ENCODE assay signal across 8 cellular contexts in genomic region chr1:91884459-91885290, GRCh38. TPM values are rescaled to one million over a fixed set of nuclear protein-coding genes. Genes with fewer than 3 reads are reported as not detected.
DNase-seq lines count a peak whose midpoint lies in the region; ATAC-seq and TF ChIP-seq lines count a peak whose summit lies in the region.

No MANE protein-coding gene starts in this region.

- peak overlapping the region; percentile 65 for H3K27ac ChIP-seq in CD4-positive, alpha-beta memory T cell (ENCODE audit: low read depth, low read length)
- peak overlapping the region; percentile 90 to 98 (median 94) for H3K27ac ChIP-seq in esophagus squamous epithelium

- H3K4me1 Mint-ChIP-seq in CD4-positive, alpha-beta memory T cell = peaks cover 30 to 53% (median 41%) of the 10 kb centered on the region in 4 donors
- H3K4me1 Mint-ChIP-seq in nephron progenitor cell = peaks cover 25% of the 10 kb centered on the region

- H3K9me3 ChIP-seq in CD4-positive, alpha-beta memory T cell (ENCODE audit: control insufficient read depth in 1 of 2, low read length in 2 of 2) = no peaks in the 10 kb centered on the region
- H3K9me3 ChIP-seq in Loucy (ENCODE audit: insufficient read depth, low read depth, low read length) = no peaks in the 10 kb centered on the region
- H3K9me3 ChIP-seq in esophagus squamous epithelium = no peaks in the 10 kb centered on the region

- TF ChIP-seq POLR2A in esophagus squamous epithelium (IDR thresholded peaks at IDR 0.05) = no peak

- H3K4me1 ChIP-seq in CD4-positive, alpha-beta memory T cell (ENCODE audit: insufficient read depth, low read length) = peaks cover 33% of the 10 kb centered on the region
- peaks cover 19% of the 10 kb centered on the region for H3K4me1 ChIP-seq in Loucy (ENCODE audit: insufficient read depth, low read length, poor library complexity, severe bottlenecking)
- peaks cover 1 to 73% (median 15%) of the 10 kb centered on the region in 3 donors for H3K4me1 ChIP-seq in esophagus squamous epithelium

- intact Hi-C loops in CD4-positive, alpha-beta memory T cell (cut with micrococcal nuclease) = loop anchor here (5.0 kb wide), 1 partner anchor 187 kb away; no protein-coding TSS in a partner anchor
- intact Hi-C loops in esophagus squamous epithelium (cut with DNase I) = no loop called here

- H3K27me3 Mint-ChIP-seq in CD4-positive, alpha-beta memory T cell = no peaks in the 10 kb centered on the region
- H3K27me3 Mint-ChIP-seq in nephron progenitor cell (ENCODE audit: low read depth, poor library complexity) = peaks cover 35% of the 10 kb centered on the region

- no peaks in the 10 kb centered on the region for H3K9me2 ChIP-seq in Loucy (replicated peaks; ENCODE audit: low read depth, low read length)

- POLR2A ChIA-PET in CD4-positive, alpha-beta memory T cell (lab: Charles Lee; ENCODE audit: partially characterized antibody) = interaction anchor here (0.7 to 5.5 kb wide), 11 partner anchors 12 to 372 kb away, joined by 3 to 49 read pairs (median 4); no protein-coding TSS in a partner anchor
- POLR2A ChIA-PET in GM10248 (lab: Yijun Ruan, JAX) = no interaction called here

- peak overlapping the region; percentile 67 to 87 for H3K4me3 ChIP-seq in CD4-positive, alpha-beta memory T cell (ENCODE audit: low read length in 2 of 2)
- H3K4me3 ChIP-seq in Loucy (ENCODE audit: low read length, poor library complexity, severe bottlenecking) (peak overlapping the region; percentile 79), esophagus squamous epithelium (peak overlapping the region; percentile 80 to 99 (median 89))

- H3K27ac Mint-ChIP-seq in CD4-positive, alpha-beta memory T cell = peak overlapping the region; percentile 82 to 97 (median 93)
- peak overlapping the region; percentile 39 for H3K27ac Mint-ChIP-seq in nephron progenitor cell

- peak overlapping the region; percentile 90 for H3K4me2 ChIP-seq in Loucy (ENCODE audit: low read depth, low read length, poor library complexity, severe bottlenecking)

- H3K27me3 ChIP-seq in CD4-positive, alpha-beta memory T cell (ENCODE audit: insufficient read depth, low read length) = no peaks in the 10 kb centered on the region
- peaks cover 30% of the 10 kb centered on the region for H3K27me3 ChIP-seq in Loucy (ENCODE audit: insufficient read depth, low read length, poor library complexity, severe bottlenecking)
- H3K27me3 ChIP-seq in esophagus squamous epithelium = no peaks in the 10 kb centered on the region

- H3K9me3 Mint-ChIP-seq in CD4-positive, alpha-beta memory T cell = no peaks in the 10 kb centered on the region
- peaks cover 3% of the 10 kb centered on the region for H3K9me3 Mint-ChIP-seq in nephron progenitor cell

- WGBS in esophagus squamous epithelium, 2 donors = 3 to 5% methylated on average over 25 of the region's 25 CpGs

- no peaks in the 10 kb centered on the region for H4K20me1 ChIP-seq in Loucy (ENCODE audit: insufficient read depth, low read length, poor library complexity, severe bottlenecking)

- H3F3A ChIP-seq in Loucy (ENCODE audit: low read depth) = no peaks in the 10 kb centered on the region

- H3K4me3 Mint-ChIP-seq in CD4-positive, alpha-beta memory T cell = peak overlapping the region; percentile 94 to 99 (median 96)
- H3K4me3 Mint-ChIP-seq in nephron progenitor cell = peak overlapping the region; percentile 97

- peaks cover 0 to 14% of the 10 kb centered on the region in 2 donors for H3K36me3 Mint-ChIP-seq in CD4-positive, alpha-beta memory T cell
- H3K36me3 Mint-ChIP-seq in nephron progenitor cell (ENCODE audit: low read depth) = peaks cover 3% of the 10 kb centered on the region

- TF ChIP-seq CTCF in Loucy (conservative IDR thresholded peaks at IDR 0.05; ENCODE audit: low read length) (no peak), esophagus squamous epithelium (IDR thresholded peaks at IDR 0.05) (no peak), nephron progenitor cell (IDR thresholded peaks at IDR 0.05) (no peak), GM10248 (IDR thresholded peaks at IDR 0.05; ENCODE audit: control extremely low read depth, extremely low read depth, low read depth, missing control alignments) (no peak)

- H3K9ac ChIP-seq in Loucy (ENCODE audit: low read depth, low read length, poor library complexity, severe bottlenecking) = no peak overlapping the region

- no peaks in the 10 kb centered on the region for H3K79me2 ChIP-seq in Loucy (ENCODE audit: insufficient read depth, low read length)

- DNase-seq in CD4-positive, alpha-beta memory T cell = peak; percentile 24 to 41 (median 39)
- DNase-seq in activated T-cell treated with anti-CD3 and anti-CD28 coated beads for 48 hours (ENCODE audit: low read depth) (peak; percentile 40), esophagus squamous epithelium (lab: John Stamatoyannopoulos, UW) (no peak), nephron progenitor cell (peak; percentile 20), GM10248 (ENCODE audit: extremely low spot score) (no peak)

- no peak for ATAC-seq in HG03521 (IDR thresholded peaks at IDR 0.05; ENCODE audit: unreplicated experiment)
- ATAC-seq in HG03439 (IDR thresholded peaks at IDR 0.05; ENCODE audit: unreplicated experiment) = no peak

- CTCF ChIA-PET in CD4-positive, alpha-beta memory T cell (lab: Charles Lee; ENCODE audit: partially characterized antibody) = interaction anchor here (0.7 to 4.6 kb wide), 32 partner anchors 9 to 721 kb away, joined by 3 to 73 read pairs (median 4); partner anchors contain the start of gene BRDT
- CTCF ChIA-PET in GM10248 (lab: Yijun Ruan, JAX) = interaction anchor here (0.9 to 4.8 kb wide), 14 partner anchors 13 to 389 kb away, joined by 3 to 70 read pairs (median 4); no protein-coding TSS in a partner anchor

- peak overlapping the region; percentile 90 for H2AFZ ChIP-seq in Loucy (ENCODE audit: low read length)

- no peaks in the 10 kb centered on the region for H3K36me3 ChIP-seq in CD4-positive, alpha-beta memory T cell (ENCODE audit: insufficient read depth, low read length)
- H3K36me3 ChIP-seq in Loucy (ENCODE audit: insufficient read depth, low read length) (no peaks in the 10 kb centered on the region), esophagus squamous epithelium (no peaks in the 10 kb centered on the region)

RNA-seq across cellular contexts. Expression of gene TGFBR3, which starts 1.3 kb away (rescaled TPM):
- 10 to 100 TPM; 44.4 to 47.3 TPM for total RNA-seq in CD4-positive, alpha-beta memory T cell
- polyA plus RNA-seq in CD4-positive, alpha-beta memory T cell = 10 to 100 TPM; 34.5 to 40.2 TPM
- total RNA-seq in esophagus squamous epithelium = 100 to 1,000 TPM in 1 of 4 donors, 10 to 100 TPM in 3; 11.3 to 119 (median 30.7) TPM

Comparison
In these comparisons a context has a peak if more than half of its experiments do, and no peak if none do; other contexts are left out.
1. DNase-seq: peak in CD4-positive, alpha-beta memory T cell (5 of 5), activated T-cell treated with anti-CD3 and anti-CD28 coated beads for 48 hours (single experiment) and nephron progenitor cell (single experiment); none in esophagus squamous epithelium (single experiment) and GM10248 (single experiment).
2. Peak in every context shown above with its lines, with median percentiles within 50 percentile points of each other: H3K4me3 ChIP-seq.